In genomic region chr11:110564676-110565343, GRCh38 we compare ENCODE assay signal across 1 cellular context.
TF ChIP-seq lines count a peak whose summit lies in the region.

No MANE protein-coding gene starts in this region.

TF ChIP-seq in IMR-90, 13 proteins besides CTCF, POLR2A, EP300 and RAD21:
- TF ChIP-seq FOS (IDR thresholded peaks at IDR 0.05; ENCODE audit: low read depth, low read length), result no peak
- no peak for TF ChIP-seq MXI1 (IDR thresholded peaks at IDR 0.05; ENCODE audit: borderline replicate concordance, low read depth, low read length)
- no peak for TF ChIP-seq SMC3 (IDR thresholded peaks at IDR 0.05; ENCODE audit: low read depth, low read length)
- TF ChIP-seq NFE2L2 (IDR thresholded peaks at IDR 0.05; ENCODE audit: low read depth, low read length), result no peak
